2 cellular contexts compared by ENCODE assay signal in the genomic region with DNA sequence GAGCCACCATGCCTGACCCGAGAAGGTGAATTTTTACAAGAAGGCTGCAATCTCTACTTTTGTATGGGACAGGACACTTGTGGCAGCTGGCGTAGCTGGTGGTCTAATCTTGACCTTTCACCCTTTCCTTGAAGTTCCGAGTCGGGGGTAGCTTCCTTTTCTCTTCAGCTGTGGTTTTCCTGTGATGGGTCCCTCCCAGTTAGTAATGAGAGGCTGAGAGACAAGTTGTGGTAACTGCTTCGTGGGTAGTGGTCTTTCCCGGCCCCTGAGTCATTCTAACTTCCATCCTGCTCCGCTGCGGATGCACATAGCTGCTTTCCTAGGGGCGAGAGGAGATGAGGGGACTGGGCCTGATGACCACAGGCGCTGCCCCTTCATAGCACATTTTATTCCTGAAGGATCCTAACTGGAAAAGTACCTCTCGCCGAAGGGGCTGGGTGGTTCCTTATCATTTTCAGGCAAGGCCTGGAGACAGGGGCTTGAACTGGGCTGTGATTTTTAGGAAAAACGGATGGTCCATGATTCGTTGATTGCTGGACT.
TF ChIP-seq lines count a peak whose summit lies in the region.

No MANE protein-coding gene starts in this region.

TF ChIP-seq in A549, 52 proteins besides CTCF, POLR2A, EP300 and RAD21 (continued from another document):
- TF ChIP-seq ELK1 (IDR thresholded peaks at IDR 0.05; ENCODE audit: low read depth, low read length): no peak
- no peak for TF ChIP-seq SMC3 (IDR thresholded peaks at IDR 0.05)
- TF ChIP-seq JUNB (IDR thresholded peaks at IDR 0.05): no peak
- no peak for TF ChIP-seq HMGXB4 (CRISPR knock-in tag; IDR thresholded peaks at IDR 0.05; ENCODE audit: borderline replicate concordance)
- TF ChIP-seq RNF2 (IDR thresholded peaks at IDR 0.05; ENCODE audit: borderline replicate concordance, low read depth): no peak
- TF ChIP-seq ESRRA (IDR thresholded peaks at IDR 0.05; ENCODE audit: borderline replicate concordance, low read length): no peak
- no peak for TF ChIP-seq HDAC2 (IDR thresholded peaks at IDR 0.05)
- TF ChIP-seq CHD4 (IDR thresholded peaks at IDR 0.05; ENCODE audit: borderline replicate concordance): no peak

TF ChIP-seq in GM23338, 12 proteins besides CTCF, POLR2A, EP300 and RAD21 (continued from another document):
- TF ChIP-seq, protein P1, sequence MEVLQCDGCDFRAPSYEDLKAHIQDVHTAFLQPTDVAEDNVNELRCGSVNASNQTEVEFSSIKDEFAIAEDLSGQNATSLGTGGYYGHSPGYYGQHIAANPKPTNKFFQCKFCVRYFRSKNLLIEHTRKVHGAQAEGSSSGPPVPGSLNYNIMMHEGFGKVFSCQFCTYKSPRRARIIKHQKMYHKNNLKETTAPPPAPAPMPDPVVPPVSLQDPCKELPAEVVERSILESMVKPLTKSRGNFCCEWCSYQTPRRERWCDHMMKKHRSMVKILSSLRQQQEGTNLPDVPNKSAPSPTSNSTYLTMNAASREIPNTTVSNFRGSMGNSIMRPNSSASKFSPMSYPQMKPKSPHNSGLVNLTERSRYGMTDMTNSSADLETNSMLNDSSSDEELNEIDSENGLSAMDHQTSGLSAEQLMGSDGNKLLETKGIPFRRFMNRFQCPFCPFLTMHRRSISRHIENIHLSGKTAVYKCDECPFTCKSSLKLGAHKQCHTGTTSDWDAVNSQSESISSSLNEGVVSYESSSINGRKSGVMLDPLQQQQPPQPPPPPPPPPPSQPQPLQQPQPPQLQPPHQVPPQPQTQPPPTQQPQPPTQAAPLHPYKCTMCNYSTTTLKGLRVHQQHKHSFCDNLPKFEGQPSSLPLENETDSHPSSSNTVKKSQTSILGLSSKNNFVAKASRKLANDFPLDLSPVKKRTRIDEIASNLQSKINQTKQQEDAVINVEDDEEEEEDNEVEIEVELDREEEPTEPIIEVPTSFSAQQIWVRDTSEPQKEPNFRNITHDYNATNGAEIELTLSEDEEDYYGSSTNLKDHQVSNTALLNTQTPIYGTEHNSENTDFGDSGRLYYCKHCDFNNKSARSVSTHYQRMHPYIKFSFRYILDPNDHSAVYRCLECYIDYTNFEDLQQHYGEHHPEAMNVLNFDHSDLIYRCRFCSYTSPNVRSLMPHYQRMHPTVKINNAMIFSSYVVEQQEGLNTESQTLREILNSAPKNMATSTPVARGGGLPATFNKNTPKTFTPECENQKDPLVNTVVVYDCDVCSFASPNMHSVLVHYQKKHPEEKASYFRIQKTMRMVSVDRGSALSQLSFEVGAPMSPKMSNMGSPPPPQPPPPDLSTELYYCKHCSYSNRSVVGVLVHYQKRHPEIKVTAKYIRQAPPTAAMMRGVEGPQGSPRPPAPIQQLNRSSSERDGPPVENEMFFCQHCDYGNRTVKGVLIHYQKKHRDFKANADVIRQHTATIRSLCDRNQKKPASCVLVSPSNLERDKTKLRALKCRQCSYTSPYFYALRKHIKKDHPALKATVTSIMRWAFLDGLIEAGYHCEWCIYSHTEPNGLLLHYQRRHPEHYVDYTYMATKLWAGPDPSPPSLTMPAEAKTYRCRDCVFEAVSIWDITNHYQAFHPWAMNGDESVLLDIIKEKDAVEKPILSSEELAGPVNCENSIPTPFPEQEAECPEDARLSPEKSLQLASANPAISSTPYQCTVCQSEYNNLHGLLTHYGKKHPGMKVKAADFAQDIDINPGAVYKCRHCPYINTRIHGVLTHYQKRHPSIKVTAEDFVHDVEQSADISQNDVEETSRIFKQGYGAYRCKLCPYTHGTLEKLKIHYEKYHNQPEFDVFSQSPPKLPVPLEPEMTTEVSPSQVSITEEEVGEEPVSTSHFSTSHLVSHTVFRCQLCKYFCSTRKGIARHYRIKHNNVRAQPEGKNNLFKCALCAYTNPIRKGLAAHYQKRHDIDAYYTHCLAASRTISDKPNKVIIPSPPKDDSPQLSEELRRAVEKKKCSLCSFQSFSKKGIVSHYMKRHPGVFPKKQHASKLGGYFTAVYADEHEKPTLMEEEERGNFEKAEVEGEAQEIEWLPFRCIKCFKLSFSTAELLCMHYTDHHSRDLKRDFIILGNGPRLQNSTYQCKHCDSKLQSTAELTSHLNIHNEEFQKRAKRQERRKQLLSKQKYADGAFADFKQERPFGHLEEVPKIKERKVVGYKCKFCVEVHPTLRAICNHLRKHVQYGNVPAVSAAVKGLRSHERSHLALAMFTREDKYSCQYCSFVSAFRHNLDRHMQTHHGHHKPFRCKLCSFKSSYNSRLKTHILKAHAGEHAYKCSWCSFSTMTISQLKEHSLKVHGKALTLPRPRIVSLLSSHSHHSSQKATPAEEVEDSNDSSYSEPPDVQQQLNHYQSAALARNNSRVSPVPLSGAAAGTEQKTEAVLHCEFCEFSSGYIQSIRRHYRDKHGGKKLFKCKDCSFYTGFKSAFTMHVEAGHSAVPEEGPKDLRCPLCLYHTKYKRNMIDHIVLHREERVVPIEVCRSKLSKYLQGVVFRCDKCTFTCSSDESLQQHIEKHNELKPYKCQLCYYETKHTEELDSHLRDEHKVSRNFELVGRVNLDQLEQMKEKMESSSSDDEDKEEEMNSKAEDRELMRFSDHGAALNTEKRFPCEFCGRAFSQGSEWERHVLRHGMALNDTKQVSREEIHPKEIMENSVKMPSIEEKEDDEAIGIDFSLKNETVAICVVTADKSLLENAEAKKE (CRISPR knock-in tag; IDR thresholded peaks at IDR 0.05): no peak
- TF ChIP-seq EZH2phosphoT487 (IDR thresholded peaks at IDR 0.05; ENCODE audit: unreplicated experiment) (no peak), STAT1 (IDR thresholded peaks at IDR 0.05; ENCODE audit: unreplicated experiment) (no peak), ZNF114 (CRISPR knock-in tag; IDR thresholded peaks at IDR 0.05) (no peak), CREB1 (CRISPR knock-in tag; IDR thresholded peaks at IDR 0.05; ENCODE audit: low read depth) (no peak), ETS1 (IDR thresholded peaks at IDR 0.05) (no peak), ZNF331 (CRISPR knock-in tag; IDR thresholded peaks at IDR 0.05; ENCODE audit: low read depth) (no peak), JUNB (IDR thresholded peaks at IDR 0.05; ENCODE audit: unreplicated experiment) (no peak)
- TF ChIP-seq, protein P2, sequence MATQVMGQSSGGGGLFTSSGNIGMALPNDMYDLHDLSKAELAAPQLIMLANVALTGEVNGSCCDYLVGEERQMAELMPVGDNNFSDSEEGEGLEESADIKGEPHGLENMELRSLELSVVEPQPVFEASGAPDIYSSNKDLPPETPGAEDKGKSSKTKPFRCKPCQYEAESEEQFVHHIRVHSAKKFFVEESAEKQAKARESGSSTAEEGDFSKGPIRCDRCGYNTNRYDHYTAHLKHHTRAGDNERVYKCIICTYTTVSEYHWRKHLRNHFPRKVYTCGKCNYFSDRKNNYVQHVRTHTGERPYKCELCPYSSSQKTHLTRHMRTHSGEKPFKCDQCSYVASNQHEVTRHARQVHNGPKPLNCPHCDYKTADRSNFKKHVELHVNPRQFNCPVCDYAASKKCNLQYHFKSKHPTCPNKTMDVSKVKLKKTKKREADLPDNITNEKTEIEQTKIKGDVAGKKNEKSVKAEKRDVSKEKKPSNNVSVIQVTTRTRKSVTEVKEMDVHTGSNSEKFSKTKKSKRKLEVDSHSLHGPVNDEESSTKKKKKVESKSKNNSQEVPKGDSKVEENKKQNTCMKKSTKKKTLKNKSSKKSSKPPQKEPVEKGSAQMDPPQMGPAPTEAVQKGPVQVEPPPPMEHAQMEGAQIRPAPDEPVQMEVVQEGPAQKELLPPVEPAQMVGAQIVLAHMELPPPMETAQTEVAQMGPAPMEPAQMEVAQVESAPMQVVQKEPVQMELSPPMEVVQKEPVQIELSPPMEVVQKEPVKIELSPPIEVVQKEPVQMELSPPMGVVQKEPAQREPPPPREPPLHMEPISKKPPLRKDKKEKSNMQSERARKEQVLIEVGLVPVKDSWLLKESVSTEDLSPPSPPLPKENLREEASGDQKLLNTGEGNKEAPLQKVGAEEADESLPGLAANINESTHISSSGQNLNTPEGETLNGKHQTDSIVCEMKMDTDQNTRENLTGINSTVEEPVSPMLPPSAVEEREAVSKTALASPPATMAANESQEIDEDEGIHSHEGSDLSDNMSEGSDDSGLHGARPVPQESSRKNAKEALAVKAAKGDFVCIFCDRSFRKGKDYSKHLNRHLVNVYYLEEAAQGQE (IDR thresholded peaks at IDR 0.05; ENCODE audit: unreplicated experiment): no peak
TF ChIP-seq in GM23338: peak in this region for 0.
